Comparison of ENCODE assay signal across 8 cellular contexts in the genomic region with DNA sequence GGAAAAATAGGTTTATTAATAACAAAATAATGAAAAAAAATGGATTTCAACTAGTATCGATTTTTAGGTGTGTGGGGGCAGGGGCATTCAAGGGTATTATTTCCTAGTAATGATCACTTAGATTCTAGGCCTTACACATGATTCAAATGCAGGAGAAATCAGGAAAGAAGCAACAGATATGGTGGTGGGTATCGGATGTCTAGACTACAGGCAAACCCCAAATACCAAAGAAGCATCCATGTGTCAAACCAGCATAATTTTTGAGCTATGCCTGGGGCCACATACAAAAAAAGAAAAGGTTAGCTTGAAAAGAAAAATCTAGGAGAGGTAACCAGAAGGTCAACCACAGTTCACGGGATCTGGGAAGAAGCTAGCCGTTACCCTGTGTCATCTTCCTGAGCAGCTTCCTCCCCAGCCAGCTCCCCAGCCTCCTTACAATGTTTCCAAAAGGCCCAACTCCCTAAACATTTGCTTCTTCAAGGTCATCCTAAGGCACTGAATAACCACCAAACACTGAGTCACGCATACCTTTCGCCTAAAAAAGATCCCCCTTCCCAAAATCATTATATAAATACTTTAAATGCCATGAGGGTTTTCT. TPM values are rescaled to one million over a fixed set of nuclear protein-coding genes. Genes with fewer than 3 reads are reported as not detected.
DNase-seq lines count a peak whose midpoint lies in the region; FAIRE-seq and TF ChIP-seq lines count a peak whose summit lies in the region.

No MANE protein-coding gene starts in this region.

- CTCF ChIA-PET in A673 (lab: Charles Lee) = no interaction called here
- CTCF ChIA-PET in activated CD4-positive, alpha-beta memory T cell treated with anti-CD3 and anti-CD28 coated beads, Interleukin-2, amount 10 ng/mL, durations not matched to agents 7 days and 5 days (lab: Charles Lee) = interaction anchor here (0.9 to 1.2 kb wide), 2 partner anchors 330 to 627 kb away, joined by 3 read pairs; partner anchors contain the start of gene IPO8

- BruUV-seq in A673 (replicated peaks; lab: Mats Ljungman, UMichigan) = no TSS peak

- peak overlapping the region; percentile 96 for H3K4me2 ChIP-seq in keratinocyte (ENCODE audit: control insufficient read depth, extremely low read depth, insufficient read depth, low read depth, low read length)

- peaks cover 12% of the 10 kb centered on the region for H3K36me3 Mint-ChIP-seq in activated CD4-positive, alpha-beta memory T cell treated with anti-CD3 and anti-CD28 coated beads, Interleukin-2, amount 10 ng/mL, durations not matched to agents 7 days and 5 days (ENCODE audit: low read depth)

- no peak overlapping the region for H2AFZ ChIP-seq in keratinocyte (ENCODE audit: control insufficient read depth, low read length)

- H3K4me3 Mint-ChIP-seq in activated CD4-positive, alpha-beta memory T cell treated with anti-CD3 and anti-CD28 coated beads, Interleukin-2, amount 10 ng/mL, durations not matched to agents 7 days and 5 days = peak overlapping the region; percentile 82

- POLR2A ChIA-PET in A673 (lab: Charles Lee; ENCODE audit: low non-redundant PET) = no interaction called here
- POLR2A ChIA-PET in activated CD4-positive, alpha-beta memory T cell treated with anti-CD3 and anti-CD28 coated beads, Interleukin-2, amount 10 ng/mL, durations not matched to agents 7 days and 5 days (lab: Charles Lee) = interaction anchor here (0.9 to 1.6 kb wide), 5 partner anchors 15 to 637 kb away, joined by 3 to 4 read pairs (median 3); partner anchors contain the start of genes AMN1 and RESF1

- no peaks in the 10 kb centered on the region for H3K27me3 ChIP-seq in A673 (replicated peaks; ENCODE audit: insufficient read depth, low read depth, low read length, poor library complexity)
- H3K27me3 ChIP-seq in keratinocyte (ENCODE audit: control insufficient read depth, extremely low read depth, insufficient read depth, low read length) = no peaks in the 10 kb centered on the region
- H3K27me3 ChIP-seq in uterus = no peaks in the 10 kb centered on the region

- DNase-seq in A673 (ENCODE audit: low spot score) = no peak
- peak; percentile 30 for DNase-seq in HFF-Myc (ENCODE audit: extremely low read depth, low read depth)
- no peak for DNase-seq in activated CD4-positive, alpha-beta memory T cell treated with anti-CD3 and anti-CD28 coated beads, Interleukin-2, amount 10 ng/mL, durations not matched to agents 7 days and 5 days
- no peak for DNase-seq in keratinocyte (ENCODE audit: low read depth, low spot score)
- peak in 1 of 2 donors; percentile 33 for DNase-seq in uterus
- no peak for DNase-seq in NCI-H2227 (lab: John Stamatoyannopoulos, UW; ENCODE audit: unreplicated experiment)
- no peak for DNase-seq in NOMO-1 (lab: John Stamatoyannopoulos, UW; ENCODE audit: unreplicated experiment in 2 of 2)
- DNase-seq in activated CD4-positive, alpha-beta T cell treated with anti-CD3 and anti-CD28 coated beads, Interleukin-2, amount 50 U/mL, for 1 hour = no peak

- intact Hi-C loops in A673 (cut with micrococcal nuclease; ENCODE audit: unreplicated experiment) (no loop called here), uterus (cut with DNase I; ENCODE audit: low total_unique reads) (no loop called here)

- H3K27ac ChIP-seq in A673 (ENCODE audit: low read depth, low read length, poor library complexity, severe bottlenecking) (peak overlapping the region; percentile 96), keratinocyte (ENCODE audit: control insufficient read depth, insufficient read depth, low read length) (peak overlapping the region; percentile 92), uterus (peak overlapping the region; percentile 97 to 98)

- dilution Hi-C loops in keratinocyte (cut with MboI; ENCODE audit: extremely low pct_ligation_motif_present, low sequenced_read_pairs) = no loop called here

- peaks cover 60% of the 10 kb centered on the region for H3K4me1 Mint-ChIP-seq in activated CD4-positive, alpha-beta memory T cell treated with anti-CD3 and anti-CD28 coated beads, Interleukin-2, amount 10 ng/mL, durations not matched to agents 7 days and 5 days

- peaks cover 82% of the 10 kb centered on the region for H3K79me2 ChIP-seq in keratinocyte (ENCODE audit: control insufficient read depth, insufficient read depth, low read length)

- H4K20me1 ChIP-seq in keratinocyte (ENCODE audit: control insufficient read depth, extremely low read depth, insufficient read depth, low read length) = peaks cover 15% of the 10 kb centered on the region

- no peaks in the 10 kb centered on the region for H3K9me1 ChIP-seq in keratinocyte (ENCODE audit: control insufficient read depth, extremely low read depth, insufficient read depth, low read length)

- H3K27ac Mint-ChIP-seq in activated CD4-positive, alpha-beta memory T cell treated with anti-CD3 and anti-CD28 coated beads, Interleukin-2, amount 10 ng/mL, durations not matched to agents 7 days and 5 days = peak overlapping the region; percentile 95

- no peaks in the 10 kb centered on the region for H3K27me3 Mint-ChIP-seq in activated CD4-positive, alpha-beta memory T cell treated with anti-CD3 and anti-CD28 coated beads, Interleukin-2, amount 10 ng/mL, durations not matched to agents 7 days and 5 days

- TF ChIP-seq CTCF in A673 (conservative IDR thresholded peaks at IDR 0.05; ENCODE audit: low read depth, low read length) = no peak
- no peak for TF ChIP-seq CTCF in HFF-Myc (IDR thresholded peaks at IDR 0.05; ENCODE audit: low read depth, low read length, missing control alignments)
- no peak for TF ChIP-seq CTCF in keratinocyte (optimal IDR thresholded peaks at IDR 0.05 in 1 of 3, IDR thresholded peaks at IDR 0.05 in 1 of 3, conservative IDR thresholded peaks at IDR 0.05 in 1 of 3; ENCODE audit: extremely low read depth in 1 of 3, insufficient read depth in 2 of 3, low read length in 3 of 3)
- TF ChIP-seq CTCF in uterus (IDR thresholded peaks at IDR 0.05) = no peak

- H3K4me1 ChIP-seq in A673 (ENCODE audit: insufficient read depth, low read length, poor library complexity, severe bottlenecking) (peaks cover 42% of the 10 kb centered on the region), keratinocyte (ENCODE audit: control insufficient read depth, extremely low read depth, insufficient read depth, low read length) (peaks cover 28% of the 10 kb centered on the region), uterus (no peaks in the 10 kb centered on the region)

- FAIRE-seq in keratinocyte (lab: Jason Lieb, UNC) = no peak

- no peaks in the 10 kb centered on the region for H3K9me3 Mint-ChIP-seq in activated CD4-positive, alpha-beta memory T cell treated with anti-CD3 and anti-CD28 coated beads, Interleukin-2, amount 10 ng/mL, durations not matched to agents 7 days and 5 days

- H3K4me3 ChIP-seq in A673 (ENCODE audit: low read depth, low read length, poor library complexity, severe bottlenecking) (peak overlapping the region; percentile 88), HFF-Myc (replicated peaks; ENCODE audit: low read depth, low read length) (peak overlapping the region; percentile 87), keratinocyte (ENCODE audit: control insufficient read depth in 2 of 3, extremely low read depth in 1 of 3, insufficient read depth in 2 of 3, low read depth in 1 of 3, low read length in 3 of 3) (peak overlapping the region; percentile 77 to 99 (median 85)), uterus (peak overlapping the region; percentile 70 to 91)

- peak overlapping the region; percentile 94 for H3K9ac ChIP-seq in keratinocyte (ENCODE audit: control insufficient read depth, extremely low read depth, insufficient read depth, low read length)

- H3K9me3 ChIP-seq in A673 (ENCODE audit: low read depth, low read length, poor library complexity, severe bottlenecking) = no peaks in the 10 kb centered on the region
- no peaks in the 10 kb centered on the region for H3K9me3 ChIP-seq in keratinocyte (ENCODE audit: control insufficient read depth, low read depth, low read length)
- no peaks in the 10 kb centered on the region for H3K9me3 ChIP-seq in uterus

- no peak for TF ChIP-seq POLR2A in uterus (IDR thresholded peaks at IDR 0.05)

- H3K36me3 ChIP-seq in A673 (ENCODE audit: insufficient read depth, low read length, poor library complexity, severe bottlenecking) (no peaks in the 10 kb centered on the region), keratinocyte (ENCODE audit: control insufficient read depth in 2 of 2, extremely low read depth in 1 of 2, insufficient read depth in 2 of 2, low read length in 2 of 2) (no peaks in the 10 kb centered on the region), uterus (no peaks in the 10 kb centered on the region)

RNA-seq across cellular contexts. Expression of gene SINHCAF, which starts 3.2 kb away (rescaled TPM):
- 137 and 153 TPM in 2 replicates for total RNA-seq in A673 (2021)
- 100 to 1,000 TPM; 107 to 123 TPM for total RNA-seq in activated CD4-positive, alpha-beta memory T cell treated with anti-CD3 and anti-CD28 coated beads, Interleukin-2, amount 10 ng/mL, durations not matched to agents 7 days and 5 days
- polyA plus RNA-seq in keratinocyte = 32.2 to 57.4 TPM (median 40.8 TPM) in 3 replicates
- polyA plus RNA-seq in keratinocyte (2011; ENCODE audit: low read depth) = 27.0 TPM
- 42.9 and 103 TPM in 2 replicates for polyA plus RNA-seq in keratinocyte (2011; cell fraction: cytosol; rRNA removed)
- 42.7 and 57.4 TPM in 2 replicates for polyA plus RNA-seq in keratinocyte (2011; cell fraction: nucleus; rRNA removed)
- 30.9 and 33.9 TPM in 2 replicates for polyA plus RNA-seq in keratinocyte (2012; ENCODE audit: low replicate concordance)
- polyA minus RNA-seq in keratinocyte = 7.0 to 31.0 TPM (median 19.7 TPM) in 3 replicates
- polyA minus RNA-seq in keratinocyte (2011; cell fraction: cytosol; rRNA and poly(A)+ RNA removed) = 32.2 TPM
- polyA minus RNA-seq in keratinocyte (2011; cell fraction: nucleus; rRNA and poly(A)+ RNA removed) = 18.3 and 30.1 TPM in 2 replicates
- 100 to 1,000 TPM in 2 of 4 donors, 10 to 100 TPM in 2; 26.1 to 237 (median 109) TPM for total RNA-seq in uterus
